ENCODE assay signal across 8 cellular contexts in genomic region chr5:82364497-82364896, GRCh38.
A peak's percentile ranks its signal among the peaks of the same experiment; 100 is the strongest.
DNase-seq lines count a peak whose midpoint lies in the region; ATAC-seq and TF ChIP-seq lines count a peak whose summit lies in the region.

No MANE protein-coding gene starts in this region.

- no TSS peak for BruUV-seq in PC-3 (replicated peaks; lab: Mats Ljungman, UMichigan)

- no peak overlapping the region; the same call in 1 of the 2 replicates for H3K4me2 ChIP-seq in PC-3 (ENCODE audit: low read length)

- H3K4me3 ChIP-seq in PC-3 (ENCODE audit: low read length) (no peak overlapping the region), fibroblast of mammary gland (ENCODE audit: control insufficient read depth, low read depth, low read length) (no peak overlapping the region)

- H3F3A ChIP-seq in PC-3 (ENCODE audit: low read length, unreplicated experiment) = peaks cover 6% of the 10 kb centered on the region

- H3K27me3 ChIP-seq in PC-3 (ENCODE audit: low read length) = no peaks in the 10 kb centered on the region

- no peaks in the 10 kb centered on the region for H3K9me3 ChIP-seq in PC-3 (ENCODE audit: low read length)

- no peaks in the 10 kb centered on the region for H3K79me2 ChIP-seq in PC-3 (ENCODE audit: low read length)

- no peaks in the 10 kb centered on the region for H4K20me1 ChIP-seq in PC-3 (ENCODE audit: low read length)

- peak overlapping the region; percentile 71 for H3K9ac ChIP-seq in PC-3 (ENCODE audit: low read length)

- H3K4me1 ChIP-seq in PC-3 (ENCODE audit: insufficient read depth, low read length) = peaks cover 22% of the 10 kb centered on the region

- CTCF ChIA-PET in GM10248 (lab: Yijun Ruan, JAX) = interaction anchor here (8.2 kb wide), 1 partner anchor 12 kb away, joined by 64 read pairs; no protein-coding TSS in a partner anchor
- CTCF ChIA-PET in PC-3 (lab: Charles Lee) = interaction anchor here (0.5 to 1.1 kb wide), 5 partner anchors 12 to 712 kb away, joined by 3 to 6 read pairs (median 4); no protein-coding TSS in a partner anchor

- peak; percentile 70 for ATAC-seq in PC-3
- no peak for ATAC-seq in GM19328 (IDR thresholded peaks at IDR 0.05; ENCODE audit: unreplicated experiment)
- no peak for ATAC-seq in HG02885 (IDR thresholded peaks at IDR 0.05; ENCODE audit: poor library complexity, unreplicated experiment)

- POLR2A ChIA-PET in GM10248 (lab: Yijun Ruan, JAX) (no interaction called here), PC-3 (lab: Charles Lee; ENCODE audit: unreplicated experiment) (no interaction called here)

- no peak for DNase-seq in GM10248 (ENCODE audit: extremely low spot score)
- peak; percentile 66 for DNase-seq in PC-3
- DNase-seq in fibroblast of mammary gland (ENCODE audit: low read depth) = peak; percentile 79
- DNase-seq in pulmonary artery endothelial cell (ENCODE audit: low read depth, low spot score) = peak; percentile 54
- no peak for DNase-seq in GM20000 (ENCODE audit: low spot score)
- no peak for DNase-seq in COR-L47 (lab: John Stamatoyannopoulos, UW)

- peak overlapping the region; percentile 97 for H3K27ac ChIP-seq in PC-3 (ENCODE audit: low read length)

- intact Hi-C loops in PC-3 (cut with micrococcal nuclease) = loop anchor here (1.0 kb wide), 1 partner anchor 57 kb away; no protein-coding TSS in a partner anchor

- TF ChIP-seq CTCF in GM10248 (IDR thresholded peaks at IDR 0.05; ENCODE audit: control extremely low read depth, extremely low read depth, low read depth, missing control alignments) = peak; percentile 12
- TF ChIP-seq CTCF in PC-3 (conservative IDR thresholded peaks at IDR 0.05; ENCODE audit: low read depth, low read length) = peak; percentile 61
- peak; percentile 58 for TF ChIP-seq CTCF in fibroblast of mammary gland (conservative IDR thresholded peaks at IDR 0.05; ENCODE audit: control insufficient read depth, insufficient read depth, low read depth, low read length)
- no peak for TF ChIP-seq CTCF in GM20000 (IDR thresholded peaks at IDR 0.05; ENCODE audit: extremely low read depth, missing control alignments)

- H3K9me2 ChIP-seq in PC-3 (replicated peaks; ENCODE audit: low read length) = no peaks in the 10 kb centered on the region

- no peaks in the 10 kb centered on the region for H3K36me3 ChIP-seq in PC-3 (ENCODE audit: low read depth, low read length)

- no peak overlapping the region for H2AFZ ChIP-seq in PC-3 (ENCODE audit: low read length)

Comparison
In these comparisons a context has a peak if more than half of its experiments do, and no peak if none do; other contexts are left out.
1. DNase-seq: peak in PC-3 (single experiment), fibroblast of mammary gland (single experiment) and pulmonary artery endothelial cell (single experiment); none in GM10248 (single experiment), GM20000 (single experiment) and COR-L47 (single experiment).